ENCODE assay signal across 2 cellular contexts in genomic region chr2:133433455-133434451, GRCh38.
TF ChIP-seq lines count a peak whose summit lies in the region.

No MANE protein-coding gene starts in this region.

TF ChIP-seq in A549, 52 proteins besides CTCF, POLR2A, EP300 and RAD21 (continued from another document):
- no peak for TF ChIP-seq MYC (IDR thresholded peaks at IDR 0.05; ENCODE audit: borderline replicate concordance, low read length)
- TF ChIP-seq HMGXB4 (CRISPR knock-in tag; IDR thresholded peaks at IDR 0.05; ENCODE audit: borderline replicate concordance) = no peak
- no peak for TF ChIP-seq ESRRA (IDR thresholded peaks at IDR 0.05; ENCODE audit: borderline replicate concordance, low read length)
- TF ChIP-seq CHD2 (IDR thresholded peaks at IDR 0.05; ENCODE audit: low read length, partially characterized antibody) = no peak
- no peak for TF ChIP-seq HOXB13 (CRISPR knock-in tag; IDR thresholded peaks at IDR 0.05; ENCODE audit: low read depth)
- TF ChIP-seq KDM5A (IDR thresholded peaks at IDR 0.05) = no peak
- no peak for TF ChIP-seq CEBPB (IDR thresholded peaks at IDR 0.05)
- TF ChIP-seq RNF2 (IDR thresholded peaks at IDR 0.05; ENCODE audit: borderline replicate concordance, low read depth) = no peak
- TF ChIP-seq BCL3 (IDR thresholded peaks at IDR 0.05) = no peak
- no peak for TF ChIP-seq NPAS2 (CRISPR knock-in tag; IDR thresholded peaks at IDR 0.05; ENCODE audit: borderline replicate concordance)
- TF ChIP-seq PBX3 (IDR thresholded peaks at IDR 0.05) = no peak
- no peak for TF ChIP-seq USF2 (IDR thresholded peaks at IDR 0.05)
- TF ChIP-seq RARB (CRISPR knock-in tag; IDR thresholded peaks at IDR 0.05) = no peak

TF ChIP-seq in HEK293, 187 proteins besides CTCF, POLR2A, EP300 and RAD21 (continued from another document):
- TF ChIP-seq PRDM6 (tag by site-specific recombination; IDR thresholded peaks at IDR 0.05) (peak; percentile 46; the same call in 1 of the 2 replicates), ZFHX2 (tag by site-specific recombination; conservative IDR thresholded peaks at IDR 0.05) (peak; percentile 24; the same call in 1 of the 2 replicates), KLF16 (tag by site-specific recombination; IDR thresholded peaks at IDR 0.05) (0 out of 2 replicates have a peak, but pooled peaks have one; percentile 14), ZBTB1 (tag by site-specific recombination; IDR thresholded peaks at IDR 0.05) (no peak), HIC1 (tag by site-specific recombination; IDR thresholded peaks at IDR 0.05) (no peak), ZNF843 (tag by site-specific recombination; IDR thresholded peaks at IDR 0.05) (peak; percentile 47; the same call in 1 of the 2 replicates), FEZF1 (tag by site-specific recombination; IDR thresholded peaks at IDR 0.05) (peak; percentile 81)
